In genomic region chr3:52777959-52778805, GRCh38 we compare ENCODE assay signal across 23 cellular contexts. TPM values are rescaled to one million over a fixed set of nuclear protein-coding genes. Genes with fewer than 3 reads are reported as not detected.
DNase-seq lines count a peak whose midpoint lies in the region; ATAC-seq, FAIRE-seq and TF ChIP-seq lines count a peak whose summit lies in the region.
"Had no signal": no experiment of that assay in that cellular context is flagged by ENCODE, and none has a peak within 500 bp of the region (broad histone marks: within the 10 kb centered on the region; RNA-seq: fewer than 3 reads in every experiment).

No MANE protein-coding gene starts in this region.

- ATAC-seq in activated naive CD4-positive, alpha-beta T cell treated with anti-CD3 and anti-CD28 coated beads, Interleukin-2, amount 50 U/mL, for 72 hours, result no peak
- ATAC-seq in GM12878, result no peak
- ATAC-seq in GM18517 (IDR thresholded peaks at IDR 0.05; ENCODE audit: unreplicated experiment), result no peak
- ATAC-seq: naive thymus-derived CD8-positive, alpha-beta T cell; stimulated activated naive CD8-positive, alpha-beta T cell treated with anti-CD3 and anti-CD28 coated beads, Interleukin-15, amount 100 ng/mL, for 72 hours; T-helper 17 cell had no signal

- H3K27me3 Mint-ChIP-seq in activated naive CD4-positive, alpha-beta T cell treated with anti-CD3 and anti-CD28 coated beads for 36 hours (ENCODE audit: low read depth), result no peaks in the 10 kb centered on the region

- no peak for FAIRE-seq in GM12878 (lab: Jason Lieb, UNC)
- FAIRE-seq: colon, frontal cortex, GM19239 had no signal

- H3K4me3 ChIP-seq in GM12878, result no peak overlapping the region
- no peak overlapping the region for H3K4me3 ChIP-seq in stomach

- no peak overlapping the region for H3K4me3 Mint-ChIP-seq in activated naive CD4-positive, alpha-beta T cell treated with anti-CD3 and anti-CD28 coated beads for 36 hours
- H3K4me3 Mint-ChIP-seq: CD8-positive, alpha-beta memory T cell; naive thymus-derived CD8-positive, alpha-beta T cell; stimulated activated naive CD8-positive, alpha-beta T cell treated with anti-CD3 and anti-CD28 coated beads, Interleukin-15, amount 100 ng/mL, for 72 hours; T-helper 17 cell had no signal

- no peak overlapping the region for H2AFZ ChIP-seq in GM12878 (ENCODE audit: control insufficient read depth, low read depth, low read length)

- H3K9me3 ChIP-seq in GM12878 (replicated peaks; ENCODE audit: control insufficient read depth, insufficient read depth, low read length) (no peaks in the 10 kb centered on the region), stomach (no peaks in the 10 kb centered on the region)

- H3K27ac ChIP-seq in GM12878 (ENCODE audit: control insufficient read depth, insufficient read depth), result no peak overlapping the region
- no peak overlapping the region for H3K27ac ChIP-seq in stomach

- H3K4me1 ChIP-seq in GM12878 (ENCODE audit: control insufficient read depth, insufficient read depth, low read length), result peaks cover 11% of the 10 kb centered on the region
- peaks cover 0 to 10% (median 0%) of the 10 kb centered on the region in 4 donors for H3K4me1 ChIP-seq in stomach

- H3K36me3 ChIP-seq in GM12878 (ENCODE audit: control insufficient read depth in 2 of 2, insufficient read depth in 2 of 2, low read length in 1 of 2) (no peaks in the 10 kb centered on the region), stomach (no peaks in the 10 kb centered on the region)

- no peaks in the 10 kb centered on the region for H3K36me3 Mint-ChIP-seq in activated naive CD4-positive, alpha-beta T cell treated with anti-CD3 and anti-CD28 coated beads, Interleukin-2, amount 50 U/mL, for 72 hours
- no peaks in the 10 kb centered on the region for H3K36me3 Mint-ChIP-seq in activated naive CD4-positive, alpha-beta T cell treated with anti-CD3 and anti-CD28 coated beads for 36 hours (ENCODE audit: low read depth)
- H3K36me3 Mint-ChIP-seq: CD8-positive, alpha-beta memory T cell; naive thymus-derived CD8-positive, alpha-beta T cell had no signal

- no peak for TF ChIP-seq POLR2A in GM12878 (IDR thresholded peaks at IDR 0.05; ENCODE audit: low read depth, low read length)
- TF ChIP-seq POLR2A in stomach (IDR thresholded peaks at IDR 0.05), result no peak

- in situ Hi-C loops in GM12878 (cut with MboI), result no loop called here

- no peaks in the 10 kb centered on the region for H4K20me1 ChIP-seq in GM12878 (ENCODE audit: control insufficient read depth, insufficient read depth)

- SMC1A ChIA-PET in GM12878 (lab: Charles Lee; ENCODE audit: uncharacterized antibody, unreplicated experiment), result interaction anchor here (1.1 kb wide), 1 partner anchor 15 kb away, joined by 3 read pairs; no protein-coding TSS in a partner anchor

- intact Hi-C loops in activated naive CD4-positive, alpha-beta T cell treated with anti-CD3 and anti-CD28 coated beads for 36 hours (cut with micrococcal nuclease), result no loop called here
- intact Hi-C loops in GM12878 (cut with micrococcal nuclease; ENCODE audit: unreplicated experiment) (no loop called here), stomach (cut with DNase I; ENCODE audit: low total_unique reads) (no loop called here)

- BruUV-seq in GM12878 (replicated peaks; lab: Mats Ljungman, UMichigan), result no TSS peak

- TF ChIP-seq EP300 in GM12878 (IDR thresholded peaks at IDR 0.05; ENCODE audit: borderline replicate concordance in 1 of 2, control insufficient read depth in 1 of 2, low read depth in 2 of 2, low read length in 2 of 2) (no peak), stomach (IDR thresholded peaks at IDR 0.05) (no peak)

- CTCF ChIA-PET in activated naive CD4-positive, alpha-beta T cell treated with anti-CD3 and anti-CD28 coated beads for 36 hours (lab: Charles Lee), result no interaction called here
- CTCF ChIA-PET in GM12878 (lab: Yijun Ruan, JAX), result no interaction called here

- no peak for TF ChIP-seq RAD21 in GM12878 (IDR thresholded peaks at IDR 0.05; ENCODE audit: insufficient read depth, low read depth, low read length)

- H3K9ac ChIP-seq in GM12878 (ENCODE audit: control insufficient read depth, insufficient read depth, low read length), result no peak overlapping the region

- peak in 1 of 2 donors; percentile 40 for DNase-seq in activated naive CD4-positive, alpha-beta T cell treated with anti-CD3 and anti-CD28 coated beads, Interleukin-2, amount 50 U/mL, for 72 hours (ENCODE audit: low spot score in 2 of 2)
- DNase-seq in activated naive CD4-positive, alpha-beta T cell treated with anti-CD3 and anti-CD28 coated beads for 36 hours, result no peak
- no peak for DNase-seq in GM12878 (ENCODE audit: low read depth, low spot score)
- DNase-seq in mesenteric fat pad (ENCODE audit: low spot score), result peak; percentile 82
- peak; percentile 13 for DNase-seq in stomach
- no peak for DNase-seq in SIG-M5 treated with dmso at 0.1 percent for 504 hours (lab: John Stamatoyannopoulos, UW; ENCODE audit: unreplicated experiment)
- no peak for DNase-seq in GF-D8 (lab: John Stamatoyannopoulos, UW)
- DNase-seq: activated naive CD4-positive, alpha-beta T cell treated with Interleukin-2 at 50 U/mL for 16 hours; DND-41; NCI-H1694 treated with DMSO at 0.1 percent for 48 hours; NCI-H524; SHP77; stimulated activated naive CD8-positive, alpha-beta T cell treated with anti-CD3 and anti-CD28 coated beads, Interleukin-15, amount 100 ng/mL, for 72 hours; T-helper 17 cell had no signal

- no peaks in the 10 kb centered on the region for H3K9me3 Mint-ChIP-seq in activated naive CD4-positive, alpha-beta T cell treated with anti-CD3 and anti-CD28 coated beads, Interleukin-2, amount 50 U/mL, for 72 hours
- H3K9me3 Mint-ChIP-seq in activated naive CD4-positive, alpha-beta T cell treated with anti-CD3 and anti-CD28 coated beads for 36 hours, result no peaks in the 10 kb centered on the region
- H3K9me3 Mint-ChIP-seq: CD8-positive, alpha-beta memory T cell; naive thymus-derived CD8-positive, alpha-beta T cell; stimulated activated naive CD8-positive, alpha-beta T cell treated with anti-CD3 and anti-CD28 coated beads, Interleukin-15, amount 100 ng/mL, for 72 hours had no signal

- RAD21 ChIA-PET in GM12878 (lab: Charles Lee; ENCODE audit: unreplicated experiment), result interaction anchor here (1.5 kb wide), 1 partner anchor 43 kb away, joined by 5 read pairs; no protein-coding TSS in a partner anchor

- no peak overlapping the region for H3K4me2 ChIP-seq in GM12878 (ENCODE audit: control insufficient read depth, insufficient read depth)

- H3K27ac Mint-ChIP-seq in activated naive CD4-positive, alpha-beta T cell treated with anti-CD3 and anti-CD28 coated beads, Interleukin-2, amount 50 U/mL, for 72 hours, result peak overlapping the region; percentile 34 to 40
- no peak overlapping the region for H3K27ac Mint-ChIP-seq in activated naive CD4-positive, alpha-beta T cell treated with anti-CD3 and anti-CD28 coated beads for 36 hours
- H3K27ac Mint-ChIP-seq: stimulated activated naive CD8-positive, alpha-beta T cell treated with anti-CD3 and anti-CD28 coated beads, Interleukin-15, amount 100 ng/mL, for 72 hours; T-helper 17 cell had no signal

- no peak for TF ChIP-seq CTCF in GM12878 (IDR thresholded peaks at IDR 0.05 in 2 of 3, conservative IDR thresholded peaks at IDR 0.05 in 1 of 3; ENCODE audit: control insufficient read depth in 2 of 3, extremely low read depth in 1 of 3, insufficient read depth in 1 of 3, low read depth in 3 of 3, low read length in 3 of 3)
- no peak for TF ChIP-seq CTCF in stomach (IDR thresholded peaks at IDR 0.05)

- POLR2A ChIA-PET in GM12878 (lab: Charles Lee), result interaction anchor here (0.8 to 1.1 kb wide), 2 partner anchors 36 to 82 kb away, joined by 3 to 4 read pairs; no protein-coding TSS in a partner anchor

- H3K4me1 Mint-ChIP-seq in activated naive CD4-positive, alpha-beta T cell treated with anti-CD3 and anti-CD28 coated beads for 36 hours (ENCODE audit: low read depth), result no peaks in the 10 kb centered on the region
- H3K4me1 Mint-ChIP-seq: CD8-positive, alpha-beta memory T cell; stimulated activated naive CD8-positive, alpha-beta T cell treated with anti-CD3 and anti-CD28 coated beads, Interleukin-15, amount 100 ng/mL, for 72 hours had no signal

- no peaks in the 10 kb centered on the region; a peak in 1 of 4 replicates for H3K27me3 ChIP-seq in GM12878 (replicated peaks in 1 of 2; ENCODE audit: control insufficient read depth in 2 of 2, insufficient read depth in 2 of 2, low read length in 1 of 2)
- peaks cover 0 to 7% (median 0%) of the 10 kb centered on the region in 3 donors for H3K27me3 ChIP-seq in stomach

- 62% methylated on average over 17 of the region's 17 CpGs for WGBS in GM12878 (ENCODE audit: insufficient coverage, insufficient replicate concordance, low lambda C conversion rate, missing lambda C conversion rate)
- WGBS in stomach, 5 donors, result 79 to 88% (median 84%) methylated on average over 14 to 17 of the region's 17 CpGs

- no peaks in the 10 kb centered on the region for H3K79me2 ChIP-seq in GM12878 (ENCODE audit: control insufficient read depth, insufficient read depth, low read length)

RNA-seq across cellular contexts. Expression of gene ITIH1, which starts 0.8 kb away (rescaled TPM):
- total RNA-seq in activated naive CD4-positive, alpha-beta T cell treated with anti-CD3 and anti-CD28 coated beads, Interleukin-2, amount 50 U/mL, for 72 hours, result not detected
- total RNA-seq in activated naive CD4-positive, alpha-beta T cell treated with anti-CD3 and anti-CD28 coated beads for 36 hours, result not detected
- total RNA-seq in GM12878 (2013; cell fraction: nucleolus; rRNA removed), result 1.7 and 2.9 TPM in 2 replicates
- total RNA-seq in GM12878 (2014; rRNA removed) (not detected in 2 replicates), GM12878 (2014; rRNA removed; fragmentation: Illumina TruSeq; extraction: Trizol) (not detected in 2 replicates), GM12878 (2021) (0.16 and 0.33 TPM in 2 replicates), mesenteric fat pad (not detected), stomach (not detected)
- not detected for polyA plus RNA-seq in GM12878 (2011; ENCODE audit: low read depth)
- polyA plus RNA-seq in GM12878 (2011; rRNA removed) (0.30 and 0.64 TPM in 2 replicates), GM12878 (2014; fragmentation: Illumina TruSeq; extraction: Trizol) (not detected in 2 replicates), GM12878 (2014; fragmentation: Nextera tagmentation; extraction: Ambion mirVana) (not detected), GM12878 (2014; rRNA removed) (0.43 and 0.44 TPM in 2 replicates), GM12878 (2016; fragmentation: Nextera tagmentation; extraction: Ambion mirVana) (not detected), stomach (1 to 10 TPM in 1 of 3 donors, not detected in 2; 1.9 TPM)
- polyA plus RNA-seq in GM12878 (2011; cell fraction: cytosol; rRNA removed), result 0.27 and 0.53 TPM in 2 replicates
- polyA plus RNA-seq in GM12878 (2011; cell fraction: nucleus; rRNA removed), result 2.0 and 5.1 TPM in 2 replicates
- 0.34 and 0.48 TPM in 2 replicates for polyA plus RNA-seq in GM12878 (2012)
- 0.44 and 4.5 TPM in 2 replicates for polyA minus RNA-seq in GM12878 (2011; rRNA and poly(A)+ RNA removed)
- not detected in 2 replicates for polyA minus RNA-seq in GM12878 (2011; cell fraction: cytosol; rRNA and poly(A)+ RNA removed)
- polyA minus RNA-seq in GM12878 (2011; cell fraction: nucleus; rRNA and poly(A)+ RNA removed), result 0.29 and 1.6 TPM in 2 replicates
- total RNA-seq: CD8-positive, alpha-beta memory T cell; epithelial cell of proximal tubule; frontal cortex; lung microvascular endothelial cell; MCF 10A; naive thymus-derived CD8-positive, alpha-beta T cell; T-helper 17 cell had no signal
- polyA plus RNA-seq: CD8-positive, alpha-beta memory T cell; naive thymus-derived CD8-positive, alpha-beta T cell had no signal

RNA-seq across cellular contexts. Expression of gene NEK4, which starts 7.4 kb away (rescaled TPM):
- total RNA-seq in activated naive CD4-positive, alpha-beta T cell treated with anti-CD3 and anti-CD28 coated beads, Interleukin-2, amount 50 U/mL, for 72 hours, result 10 to 100 TPM in 1 of 2 donors, 1 to 10 TPM in 1; 3.2 to 19.9 TPM
- 10 to 100 TPM; 12.8 to 15.3 TPM for total RNA-seq in activated naive CD4-positive, alpha-beta T cell treated with anti-CD3 and anti-CD28 coated beads for 36 hours
- total RNA-seq in GM12878 (2013; cell fraction: nucleolus; rRNA removed), result 41.1 and 42.4 TPM in 2 replicates
- total RNA-seq in GM12878 (2014; rRNA removed), result 23.5 and 29.1 TPM in 2 replicates
- 24.4 and 24.8 TPM in 2 replicates for total RNA-seq in GM12878 (2014; rRNA removed; fragmentation: Illumina TruSeq; extraction: Trizol)
- total RNA-seq in GM12878 (2021), result 22.7 and 22.9 TPM in 2 replicates
- polyA plus RNA-seq in GM12878 (2011; ENCODE audit: low read depth), result 4.0 TPM
- 17.2 TPM in 2 replicates for polyA plus RNA-seq in GM12878 (2011; rRNA removed)
- polyA plus RNA-seq in GM12878 (2011; cell fraction: cytosol; rRNA removed), result 11.1 and 11.5 TPM in 2 replicates
- polyA plus RNA-seq in GM12878 (2011; cell fraction: nucleus; rRNA removed), result 9.8 and 10.6 TPM in 2 replicates
- 6.5 and 7.4 TPM in 2 replicates for polyA plus RNA-seq in GM12878 (2012)
- polyA plus RNA-seq in GM12878 (2014; fragmentation: Illumina TruSeq; extraction: Trizol), result 15.9 and 19.1 TPM in 2 replicates
- polyA plus RNA-seq in GM12878 (2014; fragmentation: Nextera tagmentation; extraction: Ambion mirVana), result 1 to 10 TPM; 7.0 to 8.8 TPM
- 11.4 and 12.5 TPM in 2 replicates for polyA plus RNA-seq in GM12878 (2014; rRNA removed)
- polyA plus RNA-seq in GM12878 (2016; fragmentation: Nextera tagmentation; extraction: Ambion mirVana), result 10 to 100 TPM; 15.1 to 15.6 TPM
- 18.1 and 26.6 TPM in 2 replicates for polyA minus RNA-seq in GM12878 (2011; rRNA and poly(A)+ RNA removed)
- polyA minus RNA-seq in GM12878 (2011; cell fraction: cytosol; rRNA and poly(A)+ RNA removed), result 8.8 and 12.8 TPM in 2 replicates
- polyA minus RNA-seq in GM12878 (2011; cell fraction: nucleus; rRNA and poly(A)+ RNA removed), result 9.9 and 12.1 TPM in 2 replicates
- total RNA-seq in mesenteric fat pad, result 18.1 TPM
- total RNA-seq in stomach, result 10 to 100 TPM in 4 of 5 donors, 1 to 10 TPM in 1; 7.1 to 30.7 (median 24.2) TPM
- 1 to 10 TPM; 4.3 to 8.2 (median 6.3) TPM for polyA plus RNA-seq in stomach

RNA-seq across cellular contexts. Expression of gene ITIH3, which starts 16.4 kb away (rescaled TPM):
- not detected for total RNA-seq in activated naive CD4-positive, alpha-beta T cell treated with anti-CD3 and anti-CD28 coated beads, Interleukin-2, amount 50 U/mL, for 72 hours
- total RNA-seq in activated naive CD4-positive, alpha-beta T cell treated with anti-CD3 and anti-CD28 coated beads for 36 hours, result not detected
- not detected in 2 replicates for total RNA-seq in GM12878 (2013; cell fraction: nucleolus; rRNA removed)
- total RNA-seq in GM12878 (2014; rRNA removed) (0.17 TPM in 1 of 2 replicates, not detected in the other), GM12878 (2014; rRNA removed; fragmentation: Illumina TruSeq; extraction: Trizol) (not detected in 2 replicates), GM12878 (2021) (0.15 and 0.27 TPM in 2 replicates), mesenteric fat pad (0.71 TPM), stomach (100 to 1,000 TPM in 1 of 5 donors, 1 to 10 TPM in 3, not detected in 1; 1.1 to 210 (median 6.4) TPM)
- polyA plus RNA-seq in GM12878 (2011; ENCODE audit: low read depth), result not detected
- polyA plus RNA-seq in GM12878 (2011; rRNA removed) (not detected in 2 replicates), GM12878 (2014; fragmentation: Illumina TruSeq; extraction: Trizol) (0.07 TPM in 1 of 2 replicates, not detected in the other), GM12878 (2014; fragmentation: Nextera tagmentation; extraction: Ambion mirVana) (not detected), GM12878 (2014; rRNA removed) (0.03 TPM in 1 of 2 replicates, not detected in the other), GM12878 (2016; fragmentation: Nextera tagmentation; extraction: Ambion mirVana) (not detected), stomach (10 to 100 TPM in 1 of 3 donors, under 1 TPM in 1, not detected in 1; 0.19 to 14.4 TPM)
- polyA plus RNA-seq in GM12878 (2011; cell fraction: cytosol; rRNA removed), result not detected in 2 replicates
- 0.12 and 0.39 TPM in 2 replicates for polyA plus RNA-seq in GM12878 (2011; cell fraction: nucleus; rRNA removed)
- polyA plus RNA-seq in GM12878 (2012), result 0.25 TPM in 1 of 2 replicates, not detected in the other
- not detected in 2 replicates for polyA minus RNA-seq in GM12878 (2011; rRNA and poly(A)+ RNA removed)
- polyA minus RNA-seq in GM12878 (2011; cell fraction: cytosol; rRNA and poly(A)+ RNA removed), result not detected in 2 replicates
- not detected in 2 replicates for polyA minus RNA-seq in GM12878 (2011; cell fraction: nucleus; rRNA and poly(A)+ RNA removed)
- total RNA-seq: CD8-positive, alpha-beta memory T cell; epithelial cell of proximal tubule; frontal cortex; MCF 10A; naive thymus-derived CD8-positive, alpha-beta T cell; T-helper 17 cell had no signal
- polyA plus RNA-seq: CD8-positive, alpha-beta memory T cell had no signal

RNA-seq across cellular contexts. Expression of gene ITIH4, which starts 52.3 kb away (rescaled TPM):
- total RNA-seq in activated naive CD4-positive, alpha-beta T cell treated with anti-CD3 and anti-CD28 coated beads, Interleukin-2, amount 50 U/mL, for 72 hours, result 10 to 100 TPM in 1 of 2 donors, 1 to 10 TPM in 1; 1.5 to 16.5 TPM
- total RNA-seq in activated naive CD4-positive, alpha-beta T cell treated with anti-CD3 and anti-CD28 coated beads for 36 hours, result 1 to 10 TPM; 1.6 to 2.2 TPM
- 4.1 and 7.5 TPM in 2 replicates for total RNA-seq in GM12878 (2013; cell fraction: nucleolus; rRNA removed)
- total RNA-seq in GM12878 (2014; rRNA removed) (1.4 and 2.2 TPM in 2 replicates), GM12878 (2014; rRNA removed; fragmentation: Illumina TruSeq; extraction: Trizol) (1.6 and 1.8 TPM in 2 replicates), GM12878 (2021) (3.9 and 5.4 TPM in 2 replicates), mesenteric fat pad (4.3 TPM), stomach (100 to 1,000 TPM in 1 of 5 donors, 10 to 100 TPM in 2, 1 to 10 TPM in 2; 1.7 to 300 (median 20.9) TPM)
- 0.85 TPM for polyA plus RNA-seq in GM12878 (2011; ENCODE audit: low read depth)
- polyA plus RNA-seq in GM12878 (2011; rRNA removed) (0.71 and 1.3 TPM in 2 replicates), GM12878 (2014; fragmentation: Illumina TruSeq; extraction: Trizol) (1.2 and 3.1 TPM in 2 replicates), GM12878 (2014; fragmentation: Nextera tagmentation; extraction: Ambion mirVana) (1 to 10 TPM in 1 of 2 experiments, under 1 TPM in 1; 0.69 to 1.2 TPM), GM12878 (2014; rRNA removed) (3.8 and 4.1 TPM in 2 replicates), GM12878 (2016; fragmentation: Nextera tagmentation; extraction: Ambion mirVana) (1 to 10 TPM in 1 of 2 experiments, under 1 TPM in 1; 0.64 to 1.3 TPM), stomach (10 to 100 TPM in 2 of 3 donors, 1 to 10 TPM in 1; 7.1 to 41.7 (median 16.2) TPM)
- polyA plus RNA-seq in GM12878 (2011; cell fraction: cytosol; rRNA removed), result 0.42 and 0.67 TPM in 2 replicates
- 12.6 and 13.1 TPM in 2 replicates for polyA plus RNA-seq in GM12878 (2011; cell fraction: nucleus; rRNA removed)
- 1.2 and 2.8 TPM in 2 replicates for polyA plus RNA-seq in GM12878 (2012)
- polyA minus RNA-seq in GM12878 (2011; rRNA and poly(A)+ RNA removed), result 2.2 and 2.6 TPM in 2 replicates
- 3.0 TPM in 1 of 2 replicates, not detected in the other for polyA minus RNA-seq in GM12878 (2011; cell fraction: cytosol; rRNA and poly(A)+ RNA removed)
- polyA minus RNA-seq in GM12878 (2011; cell fraction: nucleus; rRNA and poly(A)+ RNA removed), result 2.5 and 7.2 TPM in 2 replicates
- total RNA-seq: epithelial cell of proximal tubule had no signal
- polyA plus RNA-seq: CD8-positive, alpha-beta memory T cell had no signal

RNA-seq across cellular contexts. Expression of gene MUSTN1, which starts 56.6 kb away (rescaled TPM):
- 1 to 10 TPM in 1 of 2 donors, under 1 TPM in 1; 0.51 to 3.6 TPM for total RNA-seq in activated naive CD4-positive, alpha-beta T cell treated with anti-CD3 and anti-CD28 coated beads, Interleukin-2, amount 50 U/mL, for 72 hours
- total RNA-seq in activated naive CD4-positive, alpha-beta T cell treated with anti-CD3 and anti-CD28 coated beads for 36 hours, result under 1 TPM in 1 of 2 experiments, not detected in 1; 0.57 TPM
- 1.2 TPM in 1 of 2 replicates, not detected in the other for total RNA-seq in GM12878 (2013; cell fraction: nucleolus; rRNA removed)
- 1.1 and 2.5 TPM in 2 replicates for total RNA-seq in GM12878 (2014; rRNA removed)
- 1.0 TPM in 2 replicates for total RNA-seq in GM12878 (2014; rRNA removed; fragmentation: Illumina TruSeq; extraction: Trizol)
- total RNA-seq in GM12878 (2021), result 0.51 and 1.2 TPM in 2 replicates
- 1.7 TPM for polyA plus RNA-seq in GM12878 (2011; ENCODE audit: low read depth)
- 0.35 TPM in 1 of 2 replicates, not detected in the other for polyA plus RNA-seq in GM12878 (2011; rRNA removed)
- 0.70 and 1.8 TPM in 2 replicates for polyA plus RNA-seq in GM12878 (2011; cell fraction: cytosol; rRNA removed)
- polyA plus RNA-seq in GM12878 (2011; cell fraction: nucleus; rRNA removed), result 18.4 and 19.6 TPM in 2 replicates
- 1.1 and 1.4 TPM in 2 replicates for polyA plus RNA-seq in GM12878 (2012)
- 0.57 and 2.5 TPM in 2 replicates for polyA plus RNA-seq in GM12878 (2014; fragmentation: Illumina TruSeq; extraction: Trizol)
- 1 to 10 TPM; 1.3 TPM for polyA plus RNA-seq in GM12878 (2014; fragmentation: Nextera tagmentation; extraction: Ambion mirVana)
- 1.7 and 4.5 TPM in 2 replicates for polyA plus RNA-seq in GM12878 (2014; rRNA removed)
- polyA plus RNA-seq in GM12878 (2016; fragmentation: Nextera tagmentation; extraction: Ambion mirVana), result not detected
- 0.46 TPM in 1 of 2 replicates, not detected in the other for polyA minus RNA-seq in GM12878 (2011; rRNA and poly(A)+ RNA removed)
- polyA minus RNA-seq in GM12878 (2011; cell fraction: cytosol; rRNA and poly(A)+ RNA removed), result not detected in 2 replicates
- 0.97 and 1.7 TPM in 2 replicates for polyA minus RNA-seq in GM12878 (2011; cell fraction: nucleus; rRNA and poly(A)+ RNA removed)
- 2.4 TPM for total RNA-seq in mesenteric fat pad
- total RNA-seq in stomach, result 10 to 100 TPM in 1 of 5 donors, 1 to 10 TPM in 2, not detected in 2; 1.8 to 24.1 (median 4.5) TPM
- 10 to 100 TPM; 12.9 to 45.5 (median 17.9) TPM for polyA plus RNA-seq in stomach
- total RNA-seq: epithelial cell of proximal tubule, frontal cortex, MCF 10A had no signal
- polyA plus RNA-seq: CD8-positive, alpha-beta memory T cell had no signal

Comparison
In these comparisons a context has a peak if more than half of its experiments do, and no peak if none do; other contexts are left out.
1. DNase-seq: peak in mesenteric fat pad (single experiment) and stomach (single experiment); none in activated naive CD4-positive, alpha-beta T cell treated with anti-CD3 and anti-CD28 coated beads for 36 hours (single experiment), GM12878 (single experiment), SIG-M5 treated with dmso at 0.1 percent for 504 hours (single experiment) and GF-D8 (single experiment).